ENCODE assay signal across 15 cellular contexts in the genomic region with DNA sequence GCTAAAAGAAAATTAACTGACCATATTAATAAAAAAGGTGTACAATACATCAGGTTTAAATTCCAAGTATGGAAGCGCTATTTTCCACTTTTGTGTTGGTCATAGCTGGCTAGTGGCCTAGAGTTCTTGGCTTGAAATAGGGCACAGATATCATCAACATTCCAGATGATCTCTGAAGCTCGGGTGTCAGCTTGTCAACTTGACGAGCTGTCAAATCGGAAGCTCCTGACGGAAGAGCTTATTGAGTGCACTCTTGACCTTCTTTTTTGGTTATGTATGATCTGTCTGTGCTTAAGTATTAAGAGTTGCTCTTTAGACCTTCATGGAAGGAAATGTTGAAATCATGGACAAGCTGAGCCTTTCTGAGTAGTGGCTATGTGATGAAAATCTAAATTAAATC.
DNase-seq lines count a peak whose midpoint lies in the region; ATAC-seq and TF ChIP-seq lines count a peak whose summit lies in the region.
"Had no signal": no experiment of that assay in that cellular context is flagged by ENCODE, and none has a peak within 500 bp of the region (broad histone marks: within the 10 kb centered on the region; RNA-seq: fewer than 3 reads in every experiment).

No MANE protein-coding gene starts in this region.

- H3K9me3 Mint-ChIP-seq in stimulated activated naive CD8-positive, alpha-beta T cell treated with anti-CD3 and anti-CD28 coated beads, Interleukin-15, amount 100 ng/mL, for 72 hours, result no peaks in the 10 kb centered on the region
- H3K9me3 Mint-ChIP-seq: CD8-positive, alpha-beta memory T cell had no signal

- no peaks in the 10 kb centered on the region for H3K4me1 Mint-ChIP-seq in stimulated activated naive CD8-positive, alpha-beta T cell treated with anti-CD3 and anti-CD28 coated beads, Interleukin-15, amount 100 ng/mL, for 72 hours
- H3K4me1 Mint-ChIP-seq: CD8-positive, alpha-beta memory T cell had no signal

- H3K27me3 Mint-ChIP-seq in stimulated activated naive CD8-positive, alpha-beta T cell treated with anti-CD3 and anti-CD28 coated beads, Interleukin-15, amount 100 ng/mL, for 72 hours, result peaks cover 16% of the 10 kb centered on the region

- no peak overlapping the region for H3K4me3 Mint-ChIP-seq in stimulated activated naive CD8-positive, alpha-beta T cell treated with anti-CD3 and anti-CD28 coated beads, Interleukin-15, amount 100 ng/mL, for 72 hours
- H3K4me3 Mint-ChIP-seq: CD8-positive, alpha-beta memory T cell had no signal

- 22 to 33% (median 30%) methylated on average over 5 of the region's 5 CpGs for WGBS in psoas muscle, 3 donors

- no peaks in the 10 kb centered on the region for H3K27me3 ChIP-seq in psoas muscle (ENCODE audit: insufficient read depth in 3 of 3, low read length in 2 of 3)
- H3K27me3 ChIP-seq: BLaER1 treated with 17β-estradiol and CSF1 and Interleukin-3, amounts not matched to agents 10 nM and 100 nM had no signal

- H3K27ac ChIP-seq in psoas muscle, result no peak overlapping the region
- H3K27ac ChIP-seq: A549; BLaER1 treated with 17β-estradiol and CSF1 and Interleukin-3, amounts not matched to agents 10 nM and 100 nM; PC-9 had no signal

- H3K36me3 ChIP-seq in psoas muscle (ENCODE audit: insufficient read depth in 1 of 2, low read depth in 1 of 2), result no peaks in the 10 kb centered on the region

- no peak for TF ChIP-seq CTCF in psoas muscle (IDR thresholded peaks at IDR 0.05)
- no peak for TF ChIP-seq CTCF in GM13976 (IDR thresholded peaks at IDR 0.05; ENCODE audit: borderline replicate concordance, control extremely low read depth, extremely low read depth, insufficient read depth, missing control alignments)

- H3K4me1 ChIP-seq in psoas muscle, result peaks cover 20% of the 10 kb centered on the region
- H3K4me1 ChIP-seq: A549; BLaER1 treated with 17β-estradiol and CSF1 and Interleukin-3, amounts not matched to agents 10 nM and 100 nM had no signal

- peak; percentile 55 for ATAC-seq in Right ventricle myocardium superior (ENCODE audit: poor library complexity)
- ATAC-seq in psoas muscle, result peak; percentile 64 to 77 (median 72)
- no peak for ATAC-seq in stimulated activated naive CD8-positive, alpha-beta T cell treated with anti-CD3 and anti-CD28 coated beads, Interleukin-15, amount 100 ng/mL, for 72 hours
- ATAC-seq: A549 had no signal

- no peaks in the 10 kb centered on the region for H3K9me3 ChIP-seq in psoas muscle
- H3K9me3 ChIP-seq: A549; BLaER1 treated with 17β-estradiol and CSF1 and Interleukin-3, amounts not matched to agents 10 nM and 100 nM had no signal

- in situ Hi-C loops in GM13976 (cut with MboI; ENCODE audit: low sequenced_read_pairs, unreplicated experiment), result no loop called here

- intact Hi-C loops in Right ventricle myocardium superior (cut with DNase I) (no loop called here), cardiac septum (cut with DNase I) (no loop called here), psoas muscle (cut with DNase I) (no loop called here)

- no peak overlapping the region for H3K27ac Mint-ChIP-seq in stimulated activated naive CD8-positive, alpha-beta T cell treated with anti-CD3 and anti-CD28 coated beads, Interleukin-15, amount 100 ng/mL, for 72 hours
- H3K27ac Mint-ChIP-seq: CD8-positive, alpha-beta memory T cell had no signal

- DNase-seq in Right ventricle myocardium superior, result no peak
- DNase-seq in cardiac septum (ENCODE audit: low spot score), result no peak
- peak; percentile 12 for DNase-seq in NCI-H2029 treated with DMSO at 0.1 percent for 48 hours (lab: John Stamatoyannopoulos, UW)
- peak; percentile 68 to 87 for DNase-seq in dermis microvascular lymphatic vessel endothelial cell (ENCODE audit: low read depth in 2 of 2)
- DNase-seq in psoas muscle, result no peak
- no peak for DNase-seq in stimulated activated naive CD8-positive, alpha-beta T cell treated with anti-CD3 and anti-CD28 coated beads, Interleukin-15, amount 100 ng/mL, for 72 hours
- no peak for DNase-seq in GM13976 (ENCODE audit: low spot score)
- DNase-seq: CD8-positive, alpha-beta memory T cell; KBM-7; NCI-H1436 treated with DMSO at 0.1 percent for 48 hours; NCI-H2107; NCI-H748 treated with DMSO at 0.1 percent for 48 hours; PC-9 had no signal

- no peak overlapping the region for H3K4me3 ChIP-seq in psoas muscle
- H3K4me3 ChIP-seq: A549; BLaER1 treated with 17β-estradiol and CSF1 and Interleukin-3, amounts not matched to agents 10 nM and 100 nM; PC-9 had no signal

Comparison
In these comparisons a context has a peak if more than half of its experiments do, and no peak if none do; other contexts are left out.
1. DNase-seq: peak in NCI-H2029 treated with DMSO at 0.1 percent for 48 hours (single experiment) and dermis microvascular lymphatic vessel endothelial cell (2 of 2); none in Right ventricle myocardium superior (single experiment), cardiac septum (single experiment), psoas muscle (0 of 2), stimulated activated naive CD8-positive, alpha-beta T cell treated with anti-CD3 and anti-CD28 coated beads, Interleukin-15, amount 100 ng/mL, for 72 hours (0 of 2) and GM13976 (single experiment).